ENCODE assay signal across 22 cellular contexts in the genomic region with DNA sequence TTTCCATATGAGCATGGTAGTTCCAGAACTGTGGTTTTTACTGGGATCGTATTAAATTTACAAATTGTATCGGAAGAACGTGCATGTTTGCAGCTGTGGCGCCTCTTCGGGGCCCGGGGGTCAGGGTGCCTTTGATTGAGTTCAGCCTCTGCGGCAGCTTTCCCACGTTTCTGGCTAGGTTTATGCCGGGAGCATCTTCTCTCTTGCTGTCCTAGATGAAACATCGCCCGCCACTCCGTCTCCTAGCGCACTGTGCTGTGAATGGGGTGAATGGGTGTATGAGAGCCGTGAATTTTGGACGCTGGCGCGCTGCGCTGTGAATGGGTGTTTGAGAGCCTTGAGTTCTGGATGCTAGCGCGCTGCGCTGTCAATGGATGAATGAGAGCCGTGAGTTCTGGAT. TPM values are rescaled to one million over a fixed set of nuclear protein-coding genes. Genes with fewer than 3 reads are reported as not detected.
DNase-seq lines count a peak whose midpoint lies in the region; ATAC-seq, FAIRE-seq and TF ChIP-seq lines count a peak whose summit lies in the region.
"Had no signal": no experiment of that assay in that cellular context is flagged by ENCODE, and none has a peak within 500 bp of the region (broad histone marks: within the 10 kb centered on the region; RNA-seq: fewer than 3 reads in every experiment).

No MANE protein-coding gene starts in this region.

- no peaks in the 10 kb centered on the region for H4K20me1 ChIP-seq in K562 (replicated peaks; ENCODE audit: control insufficient read depth, insufficient read depth, low read length)

- no peaks in the 10 kb centered on the region for H3K9me3 ChIP-seq in CD4-positive, alpha-beta T cell (ENCODE audit: control insufficient read depth, low read length)
- no peaks in the 10 kb centered on the region for H3K9me3 ChIP-seq in K562 (replicated peaks; ENCODE audit: control insufficient read depth, insufficient read depth, low read depth, low read length)

- ATAC-seq in activated CD4-positive, alpha-beta T cell treated with anti-CD3 and anti-CD28 coated beads for 36 hours, result no peak
- ATAC-seq in CD4-positive, alpha-beta T cell (ENCODE audit: poor library complexity), result no peak
- ATAC-seq in K562 (no peak), HG02623 (IDR thresholded peaks at IDR 0.05; ENCODE audit: unreplicated experiment) (no peak)
- ATAC-seq: CD8-positive, alpha-beta T cell; HepG2 had no signal

- no peak for TF ChIP-seq RAD21 in K562 (CRISPR knock-in tag; conservative IDR thresholded peaks at IDR 0.05 in 1 of 2, IDR thresholded peaks at IDR 0.05 in 1 of 2)

- in situ Hi-C loops in K562 (cut with MboI), result no loop called here

- TF ChIP-seq EP300 in K562 (IDR thresholded peaks at IDR 0.05; ENCODE audit: low read length), result no peak

- no peak for TF ChIP-seq CTCF in CD4-positive, alpha-beta T cell (IDR thresholded peaks at IDR 0.05)
- no peak for TF ChIP-seq CTCF in K562 (IDR thresholded peaks at IDR 0.05 in 2 of 3, conservative IDR thresholded peaks at IDR 0.05 in 1 of 3; ENCODE audit: insufficient read depth in 2 of 3, low read depth in 1 of 3, low read length in 3 of 3)
- no peak for TF ChIP-seq CTCF in neural crest cell (conservative IDR thresholded peaks at IDR 0.05)

- no peaks in the 10 kb centered on the region for H3K9me3 Mint-ChIP-seq in activated CD4-positive, alpha-beta T cell treated with anti-CD3 and anti-CD28 coated beads for 36 hours (ENCODE audit: low read depth)
- no peaks in the 10 kb centered on the region for H3K9me3 Mint-ChIP-seq in CD4-positive, alpha-beta T cell
- H3K9me3 Mint-ChIP-seq in neural crest cell, result no peaks in the 10 kb centered on the region
- H3K9me3 Mint-ChIP-seq: CD8-positive, alpha-beta T cell had no signal

- H3K36me3 Mint-ChIP-seq in activated CD4-positive, alpha-beta T cell treated with anti-CD3 and anti-CD28 coated beads for 36 hours (ENCODE audit: low read depth), result peaks cover 12% of the 10 kb centered on the region
- no peaks in the 10 kb centered on the region for H3K36me3 Mint-ChIP-seq in CD4-positive, alpha-beta T cell (ENCODE audit: low read depth)
- no peaks in the 10 kb centered on the region for H3K36me3 Mint-ChIP-seq in neural crest cell (ENCODE audit: low read depth)
- H3K36me3 Mint-ChIP-seq: CD8-positive, alpha-beta T cell had no signal

- peak overlapping the region; percentile 67 for H3K4me3 Mint-ChIP-seq in activated CD4-positive, alpha-beta T cell treated with anti-CD3 and anti-CD28 coated beads for 36 hours
- peak overlapping the region; percentile 38 for H3K4me3 Mint-ChIP-seq in CD4-positive, alpha-beta T cell
- peak overlapping the region; percentile 57 for H3K4me3 Mint-ChIP-seq in neural crest cell

- WGBS in K562 (ENCODE audit: insufficient coverage, low coverage, missing lambda C conversion rate), result 80% methylated on average over 15 of the region's 22 CpGs

- H3K4me1 ChIP-seq in K562 (replicated peaks in 1 of 2; ENCODE audit: control insufficient read depth in 2 of 2, insufficient read depth in 2 of 2, low read length in 2 of 2), result peaks cover 8 to 60% of the 10 kb centered on the region in 2 experiments

- no peak for FAIRE-seq in K562 (lab: Jason Lieb, UNC)
- FAIRE-seq: HepG2, kidney had no signal

- no peak overlapping the region for H3K27ac ChIP-seq in CD4-positive, alpha-beta T cell (ENCODE audit: low read depth, low read length)
- H3K27ac ChIP-seq in K562 (ENCODE audit: extremely low read depth, low read depth, low read length), result no peak overlapping the region
- H3K27ac ChIP-seq: epithelial cell of prostate had no signal

- no peak overlapping the region for H3K4me2 ChIP-seq in K562 (ENCODE audit: insufficient read depth, low read length)

- H3K9me1 ChIP-seq in K562 (ENCODE audit: control insufficient read depth, insufficient read depth, low read length), result no peaks in the 10 kb centered on the region

- peaks cover 15% of the 10 kb centered on the region; the same call in 2 of the 3 replicates for H3K79me2 ChIP-seq in K562 (ENCODE audit: control insufficient read depth, insufficient read depth, low read length)

- peaks cover 36% of the 10 kb centered on the region for H3K4me1 Mint-ChIP-seq in activated CD4-positive, alpha-beta T cell treated with anti-CD3 and anti-CD28 coated beads for 36 hours
- H3K4me1 Mint-ChIP-seq in CD4-positive, alpha-beta T cell (ENCODE audit: low read depth), result peaks cover 29% of the 10 kb centered on the region
- H3K4me1 Mint-ChIP-seq in neural crest cell, result peaks cover 25% of the 10 kb centered on the region

- H3K27ac Mint-ChIP-seq in activated CD4-positive, alpha-beta T cell treated with anti-CD3 and anti-CD28 coated beads for 36 hours, result peak overlapping the region; percentile 92
- H3K27ac Mint-ChIP-seq in CD4-positive, alpha-beta T cell, result no peak overlapping the region
- H3K27ac Mint-ChIP-seq in neural crest cell (ENCODE audit: unreplicated experiment), result peak overlapping the region; percentile 57
- H3K27ac Mint-ChIP-seq: CD8-positive, alpha-beta T cell had no signal

- H2AFZ ChIP-seq in K562 (ENCODE audit: low read depth, low read length), result no peak overlapping the region

- POLR2A ChIA-PET in activated CD4-positive, alpha-beta T cell treated with anti-CD3 and anti-CD28 coated beads for 36 hours (lab: Charles Lee), result no interaction called here
- POLR2A ChIA-PET in CD4-positive, alpha-beta T cell (lab: Charles Lee), result no interaction called here
- POLR2A ChIA-PET in K562 (lab: Yijun Ruan, JAX), result interaction anchor here (0.7 kb wide), 1 partner anchor 863 kb away, joined by 4 read pairs; no protein-coding TSS in a partner anchor

- no peaks in the 10 kb centered on the region for H3K27me3 Mint-ChIP-seq in activated CD4-positive, alpha-beta T cell treated with anti-CD3 and anti-CD28 coated beads for 36 hours
- H3K27me3 Mint-ChIP-seq in CD4-positive, alpha-beta T cell, result no peaks in the 10 kb centered on the region
- H3K27me3 Mint-ChIP-seq in neural crest cell (ENCODE audit: low read depth), result peaks cover 25% of the 10 kb centered on the region

- no peak for TF ChIP-seq POLR2A in K562 (conservative IDR thresholded peaks at IDR 0.05)

- no peak overlapping the region for H3K9ac ChIP-seq in K562 (ENCODE audit: insufficient read depth in 1 of 2, low read depth in 2 of 2, low read length in 2 of 2)

- DNase-seq in activated CD4-positive, alpha-beta T cell treated with anti-CD3 and anti-CD28 coated beads for 36 hours, result peak; percentile 11
- DNase-seq in activated CD4-positive, alpha-beta T cell treated with anti-CD3 and anti-CD28 coated beads for 48 hours, result no peak
- DNase-seq in CD4-positive, alpha-beta T cell, result no peak
- DNase-seq in K562 (ENCODE audit: extremely low read depth in 1 of 4, low spot score in 3 of 4), result no peak
- no peak for DNase-seq in neural crest cell (ENCODE audit: low read depth, low spot score)
- no peak for DNase-seq in NCI-H146 (lab: John Stamatoyannopoulos, UW)
- DNase-seq in AG08395 (ENCODE audit: low spot score), result no peak
- DNase-seq: activated CD4-positive, alpha-beta T cell treated with anti-CD3 and anti-CD28 coated beads, Interleukin-2, amount 50 U/mL, for 48 hours; activated naive CD4-positive, alpha-beta T cell; cortex of kidney; foreskin melanocyte; hypothalamus; kidney; mesenchymal stem cell; NCI-H1417; NCI-H2171 had no signal

- intact Hi-C loops in activated CD4-positive, alpha-beta T cell treated with anti-CD3 and anti-CD28 coated beads for 36 hours (cut with DNase I, micrococcal nuclease), result loop anchor here in 1 of 2 experiments (1.0 kb wide), 1 partner anchor 13 kb away; no protein-coding TSS in a partner anchor
- intact Hi-C loops in CD4-positive, alpha-beta T cell (cut with DNase I, micrococcal nuclease), result no loop called here
- intact Hi-C loops in K562 (cut with micrococcal nuclease), result no loop called here

- no peak overlapping the region for H3K4me3 ChIP-seq in K562

- H3K27me3 ChIP-seq in CD4-positive, alpha-beta T cell (ENCODE audit: control insufficient read depth, insufficient read depth, low read length), result no peaks in the 10 kb centered on the region
- H3K27me3 ChIP-seq in K562 (ENCODE audit: control insufficient read depth in 2 of 2, insufficient read depth in 2 of 2, low read length in 2 of 2), result no peaks in the 10 kb centered on the region

- H3K36me3 ChIP-seq in K562 (ENCODE audit: control insufficient read depth, insufficient read depth, low read length), result no peaks in the 10 kb centered on the region

- CTCF ChIA-PET in activated CD4-positive, alpha-beta T cell treated with anti-CD3 and anti-CD28 coated beads for 36 hours (lab: Charles Lee), result interaction anchor here (0.9 to 1.5 kb wide), 3 partner anchors 11 to 22 kb away, joined by 3 to 4 read pairs (median 3); no protein-coding TSS in a partner anchor
- CTCF ChIA-PET in CD4-positive, alpha-beta T cell (lab: Charles Lee), result no interaction called here
- CTCF ChIA-PET in K562 (lab: Yijun Ruan, JAX; ENCODE audit: low intra/inter-chr PET ratio), result no interaction called here

- TSS peak; percentile 48 for BruUV-seq in K562 (replicated peaks; lab: Mats Ljungman, UMichigan)

RNA-seq across cellular contexts. Expression of gene PDCD1, which starts 12.3 kb away (rescaled TPM):
- total RNA-seq in activated CD4-positive, alpha-beta T cell treated with anti-CD3 and anti-CD28 coated beads for 36 hours, result 10 to 100 TPM; 33.2 to 37.2 TPM
- total RNA-seq in CD4-positive, alpha-beta T cell, result 10 to 100 TPM in 1 of 2 experiments, 1 to 10 TPM in 1; 9.5 to 11.4 TPM
- total RNA-seq in K562 (2011; cell fraction: chromatin; rRNA removed; ENCODE audit: low replicate concordance), result 0.88 and 5.3 TPM in 2 replicates
- 7.6 and 13.2 TPM in 2 replicates for total RNA-seq in K562 (2011; cell fraction: nucleolus; rRNA removed)
- total RNA-seq in K562 (2011; cell fraction: nucleoplasm; rRNA removed), result 4.0 and 4.3 TPM in 2 replicates
- total RNA-seq in K562 (2014; rRNA removed) (1.3 and 2.0 TPM in 2 replicates), K562 (2014; rRNA removed; fragmentation: Illumina TruSeq; extraction: Trizol) (0.15 TPM in 1 of 2 replicates, not detected in the other), K562 (2015; rRNA removed; fragmentation: Illumina TruSeq; extraction: Trizol) (0.25 and 0.53 TPM in 2 replicates), K562 (2021) (0.87 and 1.0 TPM in 2 replicates), neural crest cell (not detected in 2 replicates)
- polyA plus RNA-seq in K562 (2011; rRNA removed) (2.3 and 2.5 TPM in 2 replicates), K562 (2014; fragmentation: Illumina TruSeq; extraction: Trizol) (0.28 and 0.90 TPM in 2 replicates), K562 (2014; fragmentation: Nextera tagmentation; extraction: Ambion mirVana) (not detected), K562 (2014; rRNA removed) (1.1 TPM in 2 replicates)
- 3.0 and 16.0 TPM in 2 replicates for polyA plus RNA-seq in K562 (2011; cell fraction: cytosol; rRNA removed)
- polyA plus RNA-seq in K562 (2011; cell fraction: nucleus; rRNA removed), result 1.8 and 6.6 TPM in 2 replicates
- 1.0 and 1.2 TPM in 2 replicates for polyA plus RNA-seq in K562 (2012)
- polyA minus RNA-seq in K562 (2011; rRNA and poly(A)+ RNA removed), result 0.18 and 0.56 TPM in 2 replicates
- 1.8 and 2.1 TPM in 2 replicates for polyA minus RNA-seq in K562 (2011; cell fraction: cytosol; rRNA and poly(A)+ RNA removed)
- 0.56 and 0.94 TPM in 2 replicates for polyA minus RNA-seq in K562 (2011; cell fraction: nucleus; rRNA and poly(A)+ RNA removed)
- total RNA-seq: A172, HepG2 had no signal

RNA-seq across cellular contexts. Expression of gene RTP5, which starts 23.1 kb away (rescaled TPM):
- under 1 TPM in 1 of 2 experiments, not detected in 1; 0.07 TPM for total RNA-seq in activated CD4-positive, alpha-beta T cell treated with anti-CD3 and anti-CD28 coated beads for 36 hours
- under 1 TPM; 0.30 to 0.36 TPM for total RNA-seq in CD4-positive, alpha-beta T cell
- total RNA-seq in K562 (2011; cell fraction: chromatin; rRNA removed; ENCODE audit: low replicate concordance), result not detected in 2 replicates
- total RNA-seq in K562 (2011; cell fraction: nucleolus; rRNA removed), result not detected in 2 replicates
- not detected in 2 replicates for total RNA-seq in K562 (2011; cell fraction: nucleoplasm; rRNA removed)
- total RNA-seq in K562 (2014; rRNA removed), result not detected in 2 replicates
- not detected in 2 replicates for total RNA-seq in K562 (2014; rRNA removed; fragmentation: Illumina TruSeq; extraction: Trizol)
- not detected in 2 replicates for total RNA-seq in K562 (2015; rRNA removed; fragmentation: Illumina TruSeq; extraction: Trizol)
- not detected in 2 replicates for total RNA-seq in K562 (2021)
- polyA plus RNA-seq in K562 (2011; rRNA removed), result not detected in 2 replicates
- not detected in 2 replicates for polyA plus RNA-seq in K562 (2011; cell fraction: cytosol; rRNA removed)
- polyA plus RNA-seq in K562 (2011; cell fraction: nucleus; rRNA removed), result not detected in 2 replicates
- polyA plus RNA-seq in K562 (2012), result not detected in 2 replicates
- not detected in 2 replicates for polyA plus RNA-seq in K562 (2014; fragmentation: Illumina TruSeq; extraction: Trizol)
- polyA plus RNA-seq in K562 (2014; fragmentation: Nextera tagmentation; extraction: Ambion mirVana), result not detected
- polyA plus RNA-seq in K562 (2014; rRNA removed), result not detected in 2 replicates
- not detected in 2 replicates for polyA minus RNA-seq in K562 (2011; rRNA and poly(A)+ RNA removed)
- polyA minus RNA-seq in K562 (2011; cell fraction: cytosol; rRNA and poly(A)+ RNA removed), result not detected in 2 replicates
- not detected in 2 replicates for polyA minus RNA-seq in K562 (2011; cell fraction: nucleus; rRNA and poly(A)+ RNA removed)
- not detected in 2 replicates for total RNA-seq in neural crest cell
- total RNA-seq: A172, HepG2, renal cortical epithelial cell had no signal
- polyA plus RNA-seq: HepG2 had no signal

RNA-seq across cellular contexts. Expression of gene NEU4, which starts 37.4 kb away (rescaled TPM):
- under 1 TPM; 0.76 to 0.89 TPM for total RNA-seq in activated CD4-positive, alpha-beta T cell treated with anti-CD3 and anti-CD28 coated beads for 36 hours
- total RNA-seq in CD4-positive, alpha-beta T cell, result 1 to 10 TPM; 4.3 to 6.8 TPM
- total RNA-seq in K562 (2011; cell fraction: chromatin; rRNA removed; ENCODE audit: low replicate concordance), result 1.3 TPM in 1 of 2 replicates, not detected in the other
- total RNA-seq in K562 (2011; cell fraction: nucleolus; rRNA removed), result 0.50 and 0.66 TPM in 2 replicates
- total RNA-seq in K562 (2011; cell fraction: nucleoplasm; rRNA removed), result 0.29 and 1.1 TPM in 2 replicates
- total RNA-seq in K562 (2014; rRNA removed) (not detected in 2 replicates), K562 (2014; rRNA removed; fragmentation: Illumina TruSeq; extraction: Trizol) (not detected in 2 replicates), K562 (2015; rRNA removed; fragmentation: Illumina TruSeq; extraction: Trizol) (not detected in 2 replicates), K562 (2021) (0.38 and 0.40 TPM in 2 replicates), neural crest cell (0.14 and 0.25 TPM in 2 replicates)
- polyA plus RNA-seq in K562 (2011; rRNA removed) (0.12 TPM in 1 of 2 replicates, not detected in the other), K562 (2014; fragmentation: Illumina TruSeq; extraction: Trizol) (not detected in 2 replicates), K562 (2014; fragmentation: Nextera tagmentation; extraction: Ambion mirVana) (not detected), K562 (2014; rRNA removed) (0.01 TPM in 1 of 2 replicates, not detected in the other)
- polyA plus RNA-seq in K562 (2011; cell fraction: cytosol; rRNA removed), result 0.12 and 0.21 TPM in 2 replicates
- polyA plus RNA-seq in K562 (2011; cell fraction: nucleus; rRNA removed), result 0.14 and 0.65 TPM in 2 replicates
- polyA plus RNA-seq in K562 (2012), result 0.55 and 1.1 TPM in 2 replicates
- polyA minus RNA-seq in K562 (2011; rRNA and poly(A)+ RNA removed), result not detected in 2 replicates
- polyA minus RNA-seq in K562 (2011; cell fraction: cytosol; rRNA and poly(A)+ RNA removed), result not detected in 2 replicates
- polyA minus RNA-seq in K562 (2011; cell fraction: nucleus; rRNA and poly(A)+ RNA removed), result 0.27 TPM in 1 of 2 replicates, not detected in the other
- total RNA-seq: A172 had no signal
